Comparison of ENCODE assay signal across 1 cellular context in genomic region chr11:59281177-59281576, GRCh38.
TF ChIP-seq lines count a peak whose summit lies in the region.

No MANE protein-coding gene starts in this region.

TF ChIP-seq in GM12878, 131 proteins besides CTCF, POLR2A, EP300 and RAD21 (continued from another document):
- no peak for TF ChIP-seq RELB (IDR thresholded peaks at IDR 0.05; ENCODE audit: low read depth)
- TF ChIP-seq TCF3 (IDR thresholded peaks at IDR 0.05; ENCODE audit: borderline replicate concordance, insufficient read depth, low read depth, low read length): no peak
- no peak for TF ChIP-seq MTA2 (IDR thresholded peaks at IDR 0.05; ENCODE audit: low read depth)
- no peak for TF ChIP-seq ZZZ3 (IDR thresholded peaks at IDR 0.05; ENCODE audit: control insufficient read depth, insufficient read length, low read depth)
- no peak for TF ChIP-seq USF1 (IDR thresholded peaks at IDR 0.05; ENCODE audit: borderline replicate concordance, extremely low read length, insufficient read depth, low read depth, low read length)
- TF ChIP-seq SMAD1 (IDR thresholded peaks at IDR 0.05; ENCODE audit: low read depth, partially characterized antibody): no peak
